ENCODE assay signal across 13 cellular contexts in genomic region chr3:39127296-39127906, GRCh38. TPM values are rescaled to one million over a fixed set of nuclear protein-coding genes. Genes with fewer than 3 reads are reported as not detected.
DNase-seq lines count a peak whose midpoint lies in the region; ATAC-seq and TF ChIP-seq lines count a peak whose summit lies in the region.
"Had no signal": no experiment of that assay in that cellular context is flagged by ENCODE, and none has a peak within 500 bp of the region (broad histone marks: within the 10 kb centered on the region; RNA-seq: fewer than 3 reads in every experiment).

No MANE protein-coding gene starts in this region.

- no peaks in the 10 kb centered on the region for H3K27me3 ChIP-seq in CD4-positive, alpha-beta T cell (ENCODE audit: control insufficient read depth, insufficient read depth, low read length)
- no peaks in the 10 kb centered on the region for H3K27me3 ChIP-seq in naive thymus-derived CD4-positive, alpha-beta T cell (ENCODE audit: control insufficient read depth in 2 of 2, insufficient read depth in 2 of 2, low read length in 2 of 2)

- no peaks in the 10 kb centered on the region for H3K9me3 ChIP-seq in CD4-positive, alpha-beta T cell (ENCODE audit: control insufficient read depth, low read length)
- H3K9me3 ChIP-seq in OCI-LY7 (ENCODE audit: low read length) = no peaks in the 10 kb centered on the region
- H3K9me3 ChIP-seq in naive thymus-derived CD4-positive, alpha-beta T cell (ENCODE audit: control insufficient read depth in 2 of 3, low read length in 3 of 3) = no peaks in the 10 kb centered on the region
- H3K9me3 ChIP-seq: HAP-1 had no signal

- H3K27ac ChIP-seq in CD4-positive, alpha-beta T cell (ENCODE audit: low read depth, low read length) = no peak overlapping the region
- peak overlapping the region; percentile 22 for H3K27ac ChIP-seq in OCI-LY7 (ENCODE audit: low read depth, low read length, poor library complexity, severe bottlenecking)
- H3K27ac ChIP-seq in naive thymus-derived CD4-positive, alpha-beta T cell (ENCODE audit: low read depth, low read length) = no peak overlapping the region

- H3K27ac Mint-ChIP-seq in activated CD4-positive, alpha-beta T cell treated with anti-CD3 and anti-CD28 coated beads for 36 hours = no peak overlapping the region
- H3K27ac Mint-ChIP-seq in CD4-positive, alpha-beta T cell = peak overlapping the region; percentile 61
- peak overlapping the region; percentile 12 to 87 (median 43) for H3K27ac Mint-ChIP-seq in naive thymus-derived CD4-positive, alpha-beta T cell
- H3K27ac Mint-ChIP-seq: endodermal cell had no signal

- no peaks in the 10 kb centered on the region for H3K27me3 Mint-ChIP-seq in activated CD4-positive, alpha-beta T cell treated with anti-CD3 and anti-CD28 coated beads for 36 hours
- H3K27me3 Mint-ChIP-seq in CD4-positive, alpha-beta T cell = no peaks in the 10 kb centered on the region
- peaks cover 0 to 7% (median 0%) of the 10 kb centered on the region in 5 donors for H3K27me3 Mint-ChIP-seq in naive thymus-derived CD4-positive, alpha-beta T cell

- H3K4me1 Mint-ChIP-seq in activated CD4-positive, alpha-beta T cell treated with anti-CD3 and anti-CD28 coated beads for 36 hours = peaks cover 14% of the 10 kb centered on the region
- peaks cover 29% of the 10 kb centered on the region for H3K4me1 Mint-ChIP-seq in CD4-positive, alpha-beta T cell (ENCODE audit: low read depth)
- H3K4me1 Mint-ChIP-seq in naive thymus-derived CD4-positive, alpha-beta T cell = peaks cover 15 to 38% (median 24%) of the 10 kb centered on the region in 7 donors

- no peaks in the 10 kb centered on the region for H3K9me3 Mint-ChIP-seq in activated CD4-positive, alpha-beta T cell treated with anti-CD3 and anti-CD28 coated beads for 36 hours (ENCODE audit: low read depth)
- H3K9me3 Mint-ChIP-seq in CD4-positive, alpha-beta T cell = no peaks in the 10 kb centered on the region
- H3K9me3 Mint-ChIP-seq in naive thymus-derived CD4-positive, alpha-beta T cell = no peaks in the 10 kb centered on the region
- H3K9me3 Mint-ChIP-seq: endodermal cell; stimulated activated naive CD8-positive, alpha-beta T cell treated with anti-CD3 and anti-CD28 coated beads, Interleukin-15, amount 100 ng/mL, for 72 hours had no signal

- peak overlapping the region; percentile 38 for H3K4me2 ChIP-seq in OCI-LY7 (ENCODE audit: low read length)

- H3K36me3 ChIP-seq in OCI-LY7 (ENCODE audit: insufficient read depth, low read length) = peaks cover 3% of the 10 kb centered on the region; the same call in 1 of the 2 replicates
- H3K36me3 ChIP-seq in naive thymus-derived CD4-positive, alpha-beta T cell (ENCODE audit: control insufficient read depth in 2 of 3, insufficient read depth in 3 of 3, low read length in 3 of 3) = no peaks in the 10 kb centered on the region
- H3K36me3 ChIP-seq: HAP-1 had no signal

- CTCF ChIA-PET in activated CD4-positive, alpha-beta T cell treated with anti-CD3 and anti-CD28 coated beads for 36 hours (lab: Charles Lee) = interaction anchor here (0.6 to 4.8 kb wide), 16 partner anchors 9 to 1293 kb away, joined by 3 to 60 read pairs (median 4); partner anchors contain the start of gene XIRP1
- CTCF ChIA-PET in CD4-positive, alpha-beta T cell (lab: Charles Lee) = interaction anchor here (0.7 to 6.1 kb wide), 5 partner anchors 19 to 251 kb away, joined by 3 to 68 read pairs (median 3); partner anchors contain the start of genes GORASP1 and TTC21A
- CTCF ChIA-PET in OCI-LY7 (lab: Charles Lee; ENCODE audit: unreplicated experiment) = interaction anchor here (0.6 to 2.2 kb wide), 7 partner anchors 9 to 165 kb away, joined by 3 to 8 read pairs (median 5); no protein-coding TSS in a partner anchor
- CTCF ChIA-PET in naive thymus-derived CD4-positive, alpha-beta T cell (lab: Charles Lee) = interaction anchor here (0.6 to 10.3 kb wide), 14 partner anchors 11 to 168 kb away, joined by 3 to 191 read pairs (median 3); no protein-coding TSS in a partner anchor

- DNase-seq in activated CD4-positive, alpha-beta T cell treated with anti-CD3 and anti-CD28 coated beads for 36 hours = no peak
- no peak for DNase-seq in activated CD4-positive, alpha-beta T cell treated with anti-CD3 and anti-CD28 coated beads, Interleukin-2, amount 50 U/mL, for 48 hours
- peak in 1 of 10 experiments; percentile 24 for DNase-seq in CD4-positive, alpha-beta T cell
- no peak for DNase-seq in OCI-LY7 (ENCODE audit: low spot score)
- no peak for DNase-seq in naive thymus-derived CD4-positive, alpha-beta T cell
- DNase-seq in stimulated activated CD4-positive, alpha-beta T cell treated with anti-CD3 and anti-CD28 coated beads, Interleukin-4, amount 100 ng/mL, for 1 hour = no peak
- no peak for DNase-seq in ureter (ENCODE audit: low spot score)
- no peak for DNase-seq in DMS79 treated with DMSO at 0.1 percent for 48 hours (lab: John Stamatoyannopoulos, UW)
- DNase-seq: SIG-M5, T-helper 9 cell had no signal

- TF ChIP-seq CTCF in CD4-positive, alpha-beta T cell (IDR thresholded peaks at IDR 0.05) = no peak
- TF ChIP-seq CTCF in OCI-LY7 (conservative IDR thresholded peaks at IDR 0.05; ENCODE audit: low read length) = no peak

- POLR2A ChIA-PET in activated CD4-positive, alpha-beta T cell treated with anti-CD3 and anti-CD28 coated beads for 36 hours (lab: Charles Lee) = interaction anchor here (1.1 to 1.2 kb wide), 2 partner anchors 8 to 10 kb away, joined by 3 to 4 read pairs; no protein-coding TSS in a partner anchor
- POLR2A ChIA-PET in CD4-positive, alpha-beta T cell (lab: Charles Lee) = interaction anchor here (1.1 to 2.7 kb wide), 4 partner anchors 20 to 164 kb away, joined by 4 to 11 read pairs (median 6); no protein-coding TSS in a partner anchor
- POLR2A ChIA-PET in OCI-LY7 (lab: Charles Lee) = interaction anchor here (0.7 to 2.5 kb wide), 10 partner anchors 9 to 165 kb away, joined by 3 to 11 read pairs (median 3); no protein-coding TSS in a partner anchor
- POLR2A ChIA-PET in naive thymus-derived CD4-positive, alpha-beta T cell (lab: Charles Lee) = interaction anchor here (0.8 to 2.0 kb wide), 3 partner anchors 19 to 161 kb away, joined by 3 to 12 read pairs (median 7); no protein-coding TSS in a partner anchor

- H3K4me3 ChIP-seq in OCI-LY7 (ENCODE audit: low read depth, low read length, poor library complexity, severe bottlenecking) = no peak overlapping the region
- no peak overlapping the region for H3K4me3 ChIP-seq in naive thymus-derived CD4-positive, alpha-beta T cell (ENCODE audit: low read length)
- H3K4me3 ChIP-seq: HAP-1 had no signal

- intact Hi-C loops in activated CD4-positive, alpha-beta T cell treated with anti-CD3 and anti-CD28 coated beads for 36 hours (cut with DNase I, micrococcal nuclease) = no loop called here
- intact Hi-C loops in CD4-positive, alpha-beta T cell (cut with DNase I, micrococcal nuclease) = loop anchor here in 1 of 2 experiments (2.0 to 5.0 kb wide), 2 partner anchors 23 to 65 kb away; partner anchors contain the start of gene XIRP1
- intact Hi-C loops in OCI-LY7 (cut with micrococcal nuclease; ENCODE audit: unreplicated experiment) = loop anchor here (2.0 kb wide), 1 partner anchor 53 kb away; no protein-coding TSS in a partner anchor
- intact Hi-C loops in naive thymus-derived CD4-positive, alpha-beta T cell (cut with micrococcal nuclease) = loop anchor here (2.0 to 5.0 kb wide), 2 partner anchors 19 to 80 kb away; no protein-coding TSS in a partner anchor

- H3K4me1 ChIP-seq in OCI-LY7 (ENCODE audit: insufficient read depth, low read length, poor library complexity, severe bottlenecking) = peaks cover 57% of the 10 kb centered on the region
- peaks cover 12 to 14% of the 10 kb centered on the region in 2 donors for H3K4me1 ChIP-seq in naive thymus-derived CD4-positive, alpha-beta T cell (ENCODE audit: control insufficient read depth in 2 of 2, insufficient read depth in 2 of 2, low read length in 2 of 2)
- H3K4me1 ChIP-seq: HAP-1 had no signal

- no peak overlapping the region for H2AFZ ChIP-seq in OCI-LY7 (ENCODE audit: low read length)

- H3K4me3 Mint-ChIP-seq in activated CD4-positive, alpha-beta T cell treated with anti-CD3 and anti-CD28 coated beads for 36 hours = no peak overlapping the region
- no peak overlapping the region for H3K4me3 Mint-ChIP-seq in CD4-positive, alpha-beta T cell
- peak overlapping the region in 4 of 10 donors; percentile 9 to 18 (median 10) for H3K4me3 Mint-ChIP-seq in naive thymus-derived CD4-positive, alpha-beta T cell
- H3K4me3 Mint-ChIP-seq: endodermal cell; stimulated activated naive CD8-positive, alpha-beta T cell treated with anti-CD3 and anti-CD28 coated beads, Interleukin-15, amount 100 ng/mL, for 72 hours had no signal

- H3K36me3 Mint-ChIP-seq in activated CD4-positive, alpha-beta T cell treated with anti-CD3 and anti-CD28 coated beads for 36 hours (ENCODE audit: low read depth) = no peaks in the 10 kb centered on the region
- no peaks in the 10 kb centered on the region for H3K36me3 Mint-ChIP-seq in CD4-positive, alpha-beta T cell (ENCODE audit: low read depth)
- H3K36me3 Mint-ChIP-seq in naive thymus-derived CD4-positive, alpha-beta T cell = peaks cover 0 to 3% (median 0%) of the 10 kb centered on the region in 5 donors

- no TSS peak for BruUV-seq in OCI-LY7 (replicated peaks; lab: Mats Ljungman, UMichigan)

- H4K20me1 ChIP-seq in OCI-LY7 (ENCODE audit: insufficient read depth, low read length) = no peaks in the 10 kb centered on the region

- no peaks in the 10 kb centered on the region for H3K79me2 ChIP-seq in OCI-LY7 (ENCODE audit: insufficient read depth, low read depth, low read length)

- no peaks in the 10 kb centered on the region for H3K9me2 ChIP-seq in OCI-LY7 (ENCODE audit: insufficient read depth, low read length)

- peak; percentile 4 for ATAC-seq in activated CD4-positive, alpha-beta T cell treated with anti-CD3 and anti-CD28 coated beads for 36 hours
- ATAC-seq in CD4-positive, alpha-beta T cell (ENCODE audit: poor library complexity) = no peak
- ATAC-seq in naive thymus-derived CD4-positive, alpha-beta T cell = no peak

RNA-seq across cellular contexts. Expression of gene TTC21A, which starts 19.9 kb away (rescaled TPM):
- total RNA-seq in activated CD4-positive, alpha-beta T cell treated with anti-CD3 and anti-CD28 coated beads for 36 hours = 1 to 10 TPM; 1.8 to 2.3 TPM
- total RNA-seq in CD4-positive, alpha-beta T cell = 1 to 10 TPM; 4.1 to 5.2 TPM
- 10.5 and 12.8 TPM in 2 replicates for total RNA-seq in OCI-LY7 (2014; rRNA removed; shearing (Covaris generic))
- total RNA-seq in OCI-LY7 (2022) (27.1 and 32.3 TPM in 2 replicates), ureter (19.7 TPM)
- 1 to 10 TPM; 2.8 to 9.7 (median 5.3) TPM for total RNA-seq in naive thymus-derived CD4-positive, alpha-beta T cell
- polyA plus RNA-seq in naive thymus-derived CD4-positive, alpha-beta T cell = under 1 TPM; 0.37 to 0.63 TPM

RNA-seq across cellular contexts. Expression of gene GORASP1, which starts 20.0 kb away (rescaled TPM):
- 10 to 100 TPM; 23.0 to 23.8 TPM for total RNA-seq in activated CD4-positive, alpha-beta T cell treated with anti-CD3 and anti-CD28 coated beads for 36 hours
- total RNA-seq in CD4-positive, alpha-beta T cell = 10 to 100 TPM; 29.1 to 31.5 TPM
- total RNA-seq in OCI-LY7 (2014; rRNA removed; shearing (Covaris generic)) = 44.8 and 59.9 TPM in 2 replicates
- total RNA-seq in OCI-LY7 (2022) (51.5 and 57.9 TPM in 2 replicates), ureter (92.2 TPM)
- 10 to 100 TPM; 28.2 to 58.5 (median 44.6) TPM for total RNA-seq in naive thymus-derived CD4-positive, alpha-beta T cell
- polyA plus RNA-seq in naive thymus-derived CD4-positive, alpha-beta T cell = 10 to 100 TPM; 14.8 to 22.0 TPM

RNA-seq across cellular contexts. Expression of gene CSRNP1, which starts 26.0 kb away (rescaled TPM):
- 10 to 100 TPM; 68.3 to 78.5 TPM for total RNA-seq in activated CD4-positive, alpha-beta T cell treated with anti-CD3 and anti-CD28 coated beads for 36 hours
- 100 to 1,000 TPM; 357 to 368 TPM for total RNA-seq in CD4-positive, alpha-beta T cell
- total RNA-seq in OCI-LY7 (2014; rRNA removed; shearing (Covaris generic)) = 9.5 and 10.5 TPM in 2 replicates
- 9.4 and 9.7 TPM in 2 replicates for total RNA-seq in OCI-LY7 (2022)
- total RNA-seq in naive thymus-derived CD4-positive, alpha-beta T cell = 100 to 1,000 TPM in 2 of 5 experiments, 10 to 100 TPM in 3; 13.7 to 319 (median 22.9) TPM
- polyA plus RNA-seq in naive thymus-derived CD4-positive, alpha-beta T cell = 10 to 100 TPM in 1 of 2 donors, 1 to 10 TPM in 1; 9.8 to 12.1 TPM
- 32.1 TPM for total RNA-seq in ureter

Comparison
In these comparisons a context has a peak if more than half of its experiments do, and no peak if none do; other contexts are left out.
1. intact Hi-C loops: an anchor here in OCI-LY7 (2.0 kb wide) and naive thymus-derived CD4-positive, alpha-beta T cell (2.0 to 5.0 kb wide); none called in activated CD4-positive, alpha-beta T cell treated with anti-CD3 and anti-CD28 coated beads for 36 hours.